9 cellular contexts compared by ENCODE assay signal in genomic region chr4:7761720-7762119, GRCh38.
DNase-seq lines count a peak whose midpoint lies in the region; ATAC-seq and TF ChIP-seq lines count a peak whose summit lies in the region.
"Had no signal": no experiment of that assay in that cellular context is flagged by ENCODE, and none has a peak within 500 bp of the region (broad histone marks: within the 10 kb centered on the region; RNA-seq: fewer than 3 reads in every experiment).

No MANE protein-coding gene starts in this region.

- H3K4me3 Mint-ChIP-seq in CD4-positive, CD25-positive, alpha-beta regulatory T cell, result peak overlapping the region in 1 of 4 donors; percentile 28
- no peak overlapping the region for H3K4me3 Mint-ChIP-seq in memory B cell

- H3K9me3 ChIP-seq in CD4-positive, CD25-positive, alpha-beta regulatory T cell (ENCODE audit: control insufficient read depth in 2 of 2, low read length in 2 of 2), result no peaks in the 10 kb centered on the region
- no peaks in the 10 kb centered on the region for H3K9me3 ChIP-seq in MM.1S (replicated peaks; ENCODE audit: insufficient read depth, low read length)

- H3K9me2 ChIP-seq in MM.1S (replicated peaks; ENCODE audit: insufficient read depth, low read length), result no peaks in the 10 kb centered on the region

- H4K20me1 ChIP-seq in MM.1S (ENCODE audit: insufficient read depth, low read length), result no peaks in the 10 kb centered on the region

- H3K4me2 ChIP-seq in MM.1S (ENCODE audit: low read depth, low read length), result no peak overlapping the region
- H3K4me2 ChIP-seq: KMS-11 had no signal

- H3K27ac ChIP-seq in CD4-positive, CD25-positive, alpha-beta regulatory T cell (ENCODE audit: insufficient read depth, low read length, poor library complexity, severe bottlenecking), result no peak overlapping the region
- H3K27ac ChIP-seq in MM.1S (ENCODE audit: low read length), result no peak overlapping the region
- H3K27ac ChIP-seq: KMS-11 had no signal

- DNase-seq in CD4-positive, CD25-positive, alpha-beta regulatory T cell, result peak in 2 of 3 donors; percentile 38 to 56
- DNase-seq in MM.1S (peak; percentile 31), memory B cell (ENCODE audit: low spot score in 2 of 2) (peak in 1 of 2 donors; percentile 14), cortex of kidney (lab: John Stamatoyannopoulos, UW) (no peak)
- peak; percentile 42 to 44 for DNase-seq in activated CD4-positive, alpha-beta T cell treated with anti-CD3 and anti-CD28 coated beads, Interleukin-2, amount 50 U/mL, for 4 hours
- peak; percentile 14 for DNase-seq in effector CD4-positive, alpha-beta T cell
- peak; percentile 13 to 26 for DNase-seq in stimulated activated CD8-positive, alpha-beta memory T cell treated with anti-CD3 and anti-CD28 coated beads, Interleukin-7, amount 100 ng/mL, for 48 hours (ENCODE audit: extremely low read depth in 1 of 2, low read depth in 1 of 2)

- no peak overlapping the region for H3K9ac ChIP-seq in MM.1S (ENCODE audit: low read length)
- H3K9ac ChIP-seq: KMS-11 had no signal

- peak overlapping the region in 2 of 3 donors; percentile 67 to 73 for H3K27ac Mint-ChIP-seq in CD4-positive, CD25-positive, alpha-beta regulatory T cell
- no peak overlapping the region for H3K27ac Mint-ChIP-seq in memory B cell

- H3K4me1 Mint-ChIP-seq in CD4-positive, CD25-positive, alpha-beta regulatory T cell, result peaks cover 5 to 33% (median 15%) of the 10 kb centered on the region in 4 donors
- H3K4me1 Mint-ChIP-seq in memory B cell, result peaks cover 9% of the 10 kb centered on the region

- no peak overlapping the region for H3K4me3 ChIP-seq in CD4-positive, CD25-positive, alpha-beta regulatory T cell (ENCODE audit: low read depth, low read length)
- no peak overlapping the region for H3K4me3 ChIP-seq in MM.1S (ENCODE audit: low read length)

- no peaks in the 10 kb centered on the region for H3K9me3 Mint-ChIP-seq in CD4-positive, CD25-positive, alpha-beta regulatory T cell
- no peaks in the 10 kb centered on the region for H3K9me3 Mint-ChIP-seq in memory B cell

- peak in 1 of 2 donors; percentile 39 for ATAC-seq in CD4-positive, CD25-positive, alpha-beta regulatory T cell (ENCODE audit: low read depth in 2 of 2)
- peak; percentile 69 for ATAC-seq in GM21381 (IDR thresholded peaks at IDR 0.05; ENCODE audit: unreplicated experiment)
- ATAC-seq in memory B cell (ENCODE audit: low read depth), result peak; percentile 52

- peaks cover 6% of the 10 kb centered on the region for H3K27me3 Mint-ChIP-seq in CD4-positive, CD25-positive, alpha-beta regulatory T cell
- peaks cover 4% of the 10 kb centered on the region for H3K27me3 Mint-ChIP-seq in memory B cell

- H3K79me2 ChIP-seq in MM.1S (ENCODE audit: low read length), result peaks cover 13% of the 10 kb centered on the region; the same call in 1 of the 2 replicates

- H3K36me3 ChIP-seq in CD4-positive, CD25-positive, alpha-beta regulatory T cell (ENCODE audit: control insufficient read depth, insufficient read depth, low read length), result no peaks in the 10 kb centered on the region
- no peaks in the 10 kb centered on the region for H3K36me3 ChIP-seq in MM.1S (replicated peaks; ENCODE audit: insufficient read depth, low read length)

- H3F3A ChIP-seq in MM.1S (ENCODE audit: insufficient read depth, low read length), result no peaks in the 10 kb centered on the region

- no peak overlapping the region for H2AFZ ChIP-seq in MM.1S (ENCODE audit: low read length)

- H3K36me3 Mint-ChIP-seq in CD4-positive, CD25-positive, alpha-beta regulatory T cell, result peaks cover 3% of the 10 kb centered on the region
- no peaks in the 10 kb centered on the region for H3K36me3 Mint-ChIP-seq in memory B cell

- peak; percentile 58 for TF ChIP-seq CTCF in MM.1S (IDR thresholded peaks at IDR 0.05; ENCODE audit: low read length)

- H3K27me3 ChIP-seq in CD4-positive, CD25-positive, alpha-beta regulatory T cell (ENCODE audit: control insufficient read depth, insufficient read depth, low read length), result no peaks in the 10 kb centered on the region
- peaks cover 48% of the 10 kb centered on the region for H3K27me3 ChIP-seq in MM.1S (replicated peaks; ENCODE audit: insufficient read depth, low read length)

- peaks cover 17% of the 10 kb centered on the region for H3K4me1 ChIP-seq in CD4-positive, CD25-positive, alpha-beta regulatory T cell (ENCODE audit: control insufficient read depth, insufficient read depth, low read length, poor library complexity, severe bottlenecking)
- no peaks in the 10 kb centered on the region for H3K4me1 ChIP-seq in MM.1S (ENCODE audit: low read length)
